ENCODE assay signal across 9 cellular contexts in genomic region chr16:10957771-10958486, GRCh38. TPM values are rescaled to one million over a fixed set of nuclear protein-coding genes. Genes with fewer than 3 reads are reported as not detected.
DNase-seq lines count a peak whose midpoint lies in the region; ATAC-seq and TF ChIP-seq lines count a peak whose summit lies in the region.
"Had no signal": no experiment of that assay in that cellular context is flagged by ENCODE, and none has a peak within 500 bp of the region (broad histone marks: within the 10 kb centered on the region; RNA-seq: fewer than 3 reads in every experiment).

No MANE protein-coding gene starts in this region.

- peak overlapping the region; percentile 77 for H3K27ac Mint-ChIP-seq in activated CD8-positive, alpha-beta memory T cell treated with anti-CD3 and anti-CD28 coated beads, Interleukin-2, amount 10 ng/mL, durations not matched to agents 7 days and 5 days

- no peaks in the 10 kb centered on the region for H3K9me3 Mint-ChIP-seq in activated CD8-positive, alpha-beta memory T cell treated with anti-CD3 and anti-CD28 coated beads, Interleukin-2, amount 10 ng/mL, durations not matched to agents 7 days and 5 days (ENCODE audit: low read depth)

- POLR2A ChIA-PET in PC-3 (lab: Charles Lee; ENCODE audit: unreplicated experiment) = interaction anchor here (0.6 kb wide), 1 partner anchor 204 kb away, joined by 3 read pairs; no protein-coding TSS in a partner anchor

- DNase-seq in activated CD8-positive, alpha-beta memory T cell treated with anti-CD3 and anti-CD28 coated beads, Interleukin-2, amount 10 ng/mL, durations not matched to agents 7 days and 5 days = peak; percentile 64
- no peak for DNase-seq in activated CD8-positive, alpha-beta memory T cell treated with anti-CD3 and anti-CD28 coated beads for 24 hours
- DNase-seq in PC-3 (peak; percentile 43), amniotic epithelial cell (ENCODE audit: low read depth) (peak; percentile 39), COR-L47 (lab: John Stamatoyannopoulos, UW) (no peak), SW480 (ENCODE audit: low spot score) (no peak)
- DNase-seq in stimulated activated CD8-positive, alpha-beta memory T cell treated with anti-CD3 and anti-CD28 coated beads, Interleukin-4, amount 100 ng/mL, for 48 hours = peak; percentile 56
- DNase-seq: nucleus accumbens had no signal

- no peaks in the 10 kb centered on the region for H3K27me3 ChIP-seq in PC-3 (ENCODE audit: low read length)

- ATAC-seq in activated CD8-positive, alpha-beta memory T cell treated with anti-CD3 and anti-CD28 coated beads, Interleukin-2, amount 10 ng/mL, durations not matched to agents 7 days and 5 days = peak; percentile 62
- peak; percentile 38 for ATAC-seq in PC-3
- no peak for ATAC-seq in GM21717 (IDR thresholded peaks at IDR 0.05; ENCODE audit: unreplicated experiment)

- H3K4me3 Mint-ChIP-seq in activated CD8-positive, alpha-beta memory T cell treated with anti-CD3 and anti-CD28 coated beads, Interleukin-2, amount 10 ng/mL, durations not matched to agents 7 days and 5 days = peak overlapping the region; percentile 3

- no peak overlapping the region for H2AFZ ChIP-seq in PC-3 (ENCODE audit: low read length)

- no peaks in the 10 kb centered on the region for H3F3A ChIP-seq in PC-3 (ENCODE audit: low read length, unreplicated experiment)

- no peak overlapping the region for H3K9ac ChIP-seq in PC-3 (ENCODE audit: low read length)

- intact Hi-C loops in PC-3 (cut with micrococcal nuclease) = no loop called here

- peaks cover 12% of the 10 kb centered on the region for H3K4me1 ChIP-seq in PC-3 (ENCODE audit: insufficient read depth, low read length)

- H3K36me3 Mint-ChIP-seq in activated CD8-positive, alpha-beta memory T cell treated with anti-CD3 and anti-CD28 coated beads, Interleukin-2, amount 10 ng/mL, durations not matched to agents 7 days and 5 days = peaks cover 12% of the 10 kb centered on the region

- CTCF ChIA-PET in activated CD8-positive, alpha-beta memory T cell treated with anti-CD3 and anti-CD28 coated beads, Interleukin-2, amount 10 ng/mL, durations not matched to agents 7 days and 5 days (lab: Charles Lee) = interaction anchor here (0.9 to 2.2 kb wide), 13 partner anchors 9 to 756 kb away, joined by 3 to 7 read pairs (median 3); partner anchors contain the start of gene SOCS1
- CTCF ChIA-PET in PC-3 (lab: Charles Lee) = interaction anchor here (0.6 kb wide), 1 partner anchor 16 kb away, joined by 7 read pairs; the partner anchor contains the start of gene DEXI

- H3K4me3 ChIP-seq in PC-3 (ENCODE audit: low read length) = no peak overlapping the region

- H3K27me3 Mint-ChIP-seq in activated CD8-positive, alpha-beta memory T cell treated with anti-CD3 and anti-CD28 coated beads, Interleukin-2, amount 10 ng/mL, durations not matched to agents 7 days and 5 days = no peaks in the 10 kb centered on the region

- no peaks in the 10 kb centered on the region for H4K20me1 ChIP-seq in PC-3 (ENCODE audit: low read length)

- TF ChIP-seq CTCF in PC-3 (conservative IDR thresholded peaks at IDR 0.05; ENCODE audit: low read depth, low read length) = no peak

- H3K79me2 ChIP-seq in PC-3 (ENCODE audit: low read length) = peaks cover 19% of the 10 kb centered on the region

- no peak overlapping the region for H3K4me2 ChIP-seq in PC-3 (ENCODE audit: low read length)

- H3K9me2 ChIP-seq in PC-3 (replicated peaks; ENCODE audit: low read length) = no peaks in the 10 kb centered on the region

- no TSS peak for BruUV-seq in PC-3 (replicated peaks; lab: Mats Ljungman, UMichigan)

- H3K27ac ChIP-seq in PC-3 (ENCODE audit: low read length) = peak overlapping the region; percentile 25; the same call in 1 of the 2 replicates

- no peaks in the 10 kb centered on the region for H3K9me3 ChIP-seq in PC-3 (ENCODE audit: low read length)

- H3K36me3 ChIP-seq in PC-3 (ENCODE audit: low read depth, low read length) = no peaks in the 10 kb centered on the region

- H3K4me1 Mint-ChIP-seq in activated CD8-positive, alpha-beta memory T cell treated with anti-CD3 and anti-CD28 coated beads, Interleukin-2, amount 10 ng/mL, durations not matched to agents 7 days and 5 days = peaks cover 79% of the 10 kb centered on the region

RNA-seq across cellular contexts. Expression of gene CLEC16A, which starts 13.6 kb away (rescaled TPM):
- total RNA-seq in activated CD8-positive, alpha-beta memory T cell treated with anti-CD3 and anti-CD28 coated beads, Interleukin-2, amount 10 ng/mL, durations not matched to agents 7 days and 5 days = 10 to 100 TPM; 36.5 to 55.9 TPM
- 9.5 and 14.6 TPM in 2 replicates for total RNA-seq in PC-3 (2014; rRNA removed)

RNA-seq across cellular contexts. Expression of gene DEXI, which starts 15.7 kb away (rescaled TPM):
- 10 to 100 TPM; 23.3 to 30.8 TPM for total RNA-seq in activated CD8-positive, alpha-beta memory T cell treated with anti-CD3 and anti-CD28 coated beads, Interleukin-2, amount 10 ng/mL, durations not matched to agents 7 days and 5 days
- total RNA-seq in PC-3 (2014; rRNA removed) = 36.1 and 43.2 TPM in 2 replicates

Comparison
In these comparisons a context has a peak if more than half of its experiments do, and no peak if none do; other contexts are left out.
1. DNase-seq: peak in activated CD8-positive, alpha-beta memory T cell treated with anti-CD3 and anti-CD28 coated beads, Interleukin-2, amount 10 ng/mL, durations not matched to agents 7 days and 5 days (single experiment), PC-3 (single experiment), amniotic epithelial cell (single experiment) and stimulated activated CD8-positive, alpha-beta memory T cell treated with anti-CD3 and anti-CD28 coated beads, Interleukin-4, amount 100 ng/mL, for 48 hours (single experiment); none in activated CD8-positive, alpha-beta memory T cell treated with anti-CD3 and anti-CD28 coated beads for 24 hours (single experiment), COR-L47 (single experiment) and SW480 (single experiment).